15 cellular contexts compared by ENCODE assay signal in genomic region chr17:27038676-27039075, GRCh38.
DNase-seq lines count a peak whose midpoint lies in the region; ATAC-seq and TF ChIP-seq lines count a peak whose summit lies in the region.
"Had no signal": no experiment of that assay in that cellular context is flagged by ENCODE, and none has a peak within 500 bp of the region (broad histone marks: within the 10 kb centered on the region; RNA-seq: fewer than 3 reads in every experiment).

No MANE protein-coding gene starts in this region.

- no peak overlapping the region for H3K9ac ChIP-seq in mesenchymal stem cell (ENCODE audit: low read length)

- no TSS peak for BruUV-seq in A673 (replicated peaks; lab: Mats Ljungman, UMichigan)

- POLR2A ChIA-PET in A673 (lab: Charles Lee; ENCODE audit: low non-redundant PET), result no interaction called here

- H4K8ac ChIP-seq in mesenchymal stem cell (ENCODE audit: low read length), result no peak overlapping the region

- H3K4ac ChIP-seq in mesenchymal stem cell (ENCODE audit: low read depth in 1 of 2, low read length in 2 of 2), result no peak overlapping the region

- H3K4me3 ChIP-seq in A673 (ENCODE audit: low read depth, low read length, poor library complexity, severe bottlenecking) (no peak overlapping the region), GM06990 (replicated peaks; ENCODE audit: low read depth, low read length) (no peak overlapping the region), SJCRH30 (no peak overlapping the region), mesenchymal stem cell (ENCODE audit: insufficient read depth in 1 of 2, low read depth in 1 of 2, low read length in 2 of 2) (no peak overlapping the region), tibial artery (no peak overlapping the region)
- H3K4me3 ChIP-seq: lung had no signal

- H2BK15ac ChIP-seq in mesenchymal stem cell (ENCODE audit: low read depth, poor library complexity, severe bottlenecking), result no peak overlapping the region

- no peak overlapping the region for H2AFZ ChIP-seq in mesenchymal stem cell (ENCODE audit: low read depth, low read length)

- H2BK5ac ChIP-seq in mesenchymal stem cell (ENCODE audit: low read depth, low read length, poor library complexity, severe bottlenecking), result no peak overlapping the region

- H2BK120ac ChIP-seq in mesenchymal stem cell (ENCODE audit: low read depth, low read length), result no peak overlapping the region

- intact Hi-C loops in A673 (cut with micrococcal nuclease; ENCODE audit: unreplicated experiment) (no loop called here), tibial artery (cut with DNase I; ENCODE audit: low total_unique reads) (no loop called here)

- no peaks in the 10 kb centered on the region for H3K79me1 ChIP-seq in mesenchymal stem cell (replicated peaks; ENCODE audit: low read length, poor library complexity, severe bottlenecking)

- no peak overlapping the region for H2AK5ac ChIP-seq in mesenchymal stem cell (ENCODE audit: low read length, severe bottlenecking)

- no peak overlapping the region for H4K91ac ChIP-seq in mesenchymal stem cell (ENCODE audit: low read length)

- H3K27me3 ChIP-seq in A673 (replicated peaks; ENCODE audit: insufficient read depth, low read depth, low read length, poor library complexity) (no peaks in the 10 kb centered on the region), GM06990 (replicated peaks; ENCODE audit: control insufficient read depth, insufficient read depth, low read length) (no peaks in the 10 kb centered on the region), SJCRH30 (no peaks in the 10 kb centered on the region), mesenchymal stem cell (ENCODE audit: control insufficient read depth in 1 of 2, insufficient read depth in 1 of 2, low read length in 2 of 2) (no peaks in the 10 kb centered on the region), tibial artery (no peaks in the 10 kb centered on the region)

- no peak overlapping the region for H3K23ac ChIP-seq in mesenchymal stem cell (ENCODE audit: low read length in 2 of 2)

- 100% methylated on average over 1 of the region's 2 CpGs for WGBS in mesenchymal stem cell

- H3K4me1 ChIP-seq in A673 (ENCODE audit: insufficient read depth, low read length, poor library complexity, severe bottlenecking) (no peaks in the 10 kb centered on the region), SJCRH30 (no peaks in the 10 kb centered on the region), mesenchymal stem cell (ENCODE audit: control insufficient read depth, insufficient read depth, low read depth, low read length) (no peaks in the 10 kb centered on the region), tibial artery (no peaks in the 10 kb centered on the region)

- no peak overlapping the region for H2BK12ac ChIP-seq in mesenchymal stem cell (ENCODE audit: low read length in 2 of 2)

- no peak for TF ChIP-seq CTCF in A673 (conservative IDR thresholded peaks at IDR 0.05; ENCODE audit: low read depth, low read length)
- peak; percentile 14 for TF ChIP-seq CTCF in GM06990 (IDR thresholded peaks at IDR 0.05; ENCODE audit: insufficient read depth, low read length, poor library complexity, severe bottlenecking)
- no peak for TF ChIP-seq CTCF in tibial artery (IDR thresholded peaks at IDR 0.05)

- H3K9me3 ChIP-seq in A673 (ENCODE audit: low read depth, low read length, poor library complexity, severe bottlenecking), result no peaks in the 10 kb centered on the region
- H3K9me3 ChIP-seq in SJCRH30 (replicated peaks), result no peaks in the 10 kb centered on the region
- H3K9me3 ChIP-seq in mesenchymal stem cell (ENCODE audit: control insufficient read depth, low read length), result no peaks in the 10 kb centered on the region
- no peaks in the 10 kb centered on the region for H3K9me3 ChIP-seq in tibial artery

- no peak overlapping the region for H3K27ac ChIP-seq in A673 (ENCODE audit: low read depth, low read length, poor library complexity, severe bottlenecking)
- H3K27ac ChIP-seq in SJCRH30, result no peak overlapping the region
- H3K27ac ChIP-seq in mesenchymal stem cell (ENCODE audit: low read length, poor library complexity, severe bottlenecking), result no peak overlapping the region
- H3K27ac ChIP-seq in tibial artery, result no peak overlapping the region
- H3K27ac ChIP-seq: epithelial cell of prostate had no signal

- no peak overlapping the region for H3K18ac ChIP-seq in mesenchymal stem cell (ENCODE audit: low read depth in 1 of 2, low read length in 2 of 2)

- no peaks in the 10 kb centered on the region for H3K36me3 ChIP-seq in A673 (ENCODE audit: insufficient read depth, low read length, poor library complexity, severe bottlenecking)
- no peaks in the 10 kb centered on the region for H3K36me3 ChIP-seq in GM06990 (ENCODE audit: control insufficient read depth, insufficient read depth, low read length)
- no peaks in the 10 kb centered on the region for H3K36me3 ChIP-seq in SJCRH30
- H3K36me3 ChIP-seq in mesenchymal stem cell (ENCODE audit: control insufficient read depth in 1 of 2, insufficient read depth in 2 of 2, low read depth in 1 of 2, low read length in 2 of 2), result no peaks in the 10 kb centered on the region
- H3K36me3 ChIP-seq in tibial artery, result no peaks in the 10 kb centered on the region

- CTCF ChIA-PET in A673 (lab: Charles Lee), result no interaction called here

- ATAC-seq in GM19023 (IDR thresholded peaks at IDR 0.05; ENCODE audit: unreplicated experiment), result no peak
- ATAC-seq: Right ventricle myocardium inferior had no signal

- DNase-seq in A673 (ENCODE audit: low spot score), result peak; percentile 9
- no peak for DNase-seq in GM06990 (ENCODE audit: extremely low read depth, insufficient read length)
- DNase-seq in NCI-H1105 treated with DMSO at 0.1 percent for 48 hours (lab: John Stamatoyannopoulos, UW), result peak; percentile 1
- peak; percentile 45 to 59 for DNase-seq in SJCRH30
- DNase-seq in mesenchymal stem cell, result no peak
- DNase-seq in tibial artery, result no peak
- no peak for DNase-seq in NCI-H1092 (lab: John Stamatoyannopoulos, UW)
- DNase-seq: activated CD4-positive, alpha-beta T cell treated with anti-CD3 and anti-CD28 coated beads for 48 hours; activated effector memory CD4-positive, alpha-beta T cell treated with Interleukin-2 at 50 U/mL for 16 hours; NCI-H1048; occipital lobe had no signal

- H3K14ac ChIP-seq in mesenchymal stem cell (ENCODE audit: low read length in 2 of 2), result no peak overlapping the region

- no peak overlapping the region for H3K4me2 ChIP-seq in mesenchymal stem cell (ENCODE audit: low read length, poor library complexity, severe bottlenecking)

Comparison
In these comparisons a context has a peak if more than half of its experiments do, and no peak if none do; other contexts are left out.
1. DNase-seq: peak in A673 (single experiment), NCI-H1105 treated with DMSO at 0.1 percent for 48 hours (single experiment) and SJCRH30 (2 of 2); none in GM06990 (single experiment), mesenchymal stem cell (single experiment), tibial artery (0 of 2) and NCI-H1092 (single experiment).